In genomic region chr22:35611891-35612576, GRCh38 we compare ENCODE assay signal across 16 cellular contexts. TPM values are rescaled to one million over a fixed set of nuclear protein-coding genes. Genes with fewer than 3 reads are reported as not detected.
DNase-seq lines count a peak whose midpoint lies in the region; ATAC-seq and TF ChIP-seq lines count a peak whose summit lies in the region.
"Had no signal": no experiment of that assay in that cellular context is flagged by ENCODE, and none has a peak within 500 bp of the region (broad histone marks: within the 10 kb centered on the region; RNA-seq: fewer than 3 reads in every experiment).

No MANE protein-coding gene starts in this region.

- 41 to 49% methylated on average over 8 of the region's 8 CpGs for WGBS in sigmoid colon, 2 donors
- WGBS in neuronal stem cell (ENCODE audit: extremely low coverage in 2 of 2, insufficient read length in 2 of 2, insufficient replicate concordance in 1 of 2), 2 donors = no CpG with 5 or more reads among the region's 8 CpGs

- H3K36me3 Mint-ChIP-seq in activated CD4-positive, alpha-beta T cell treated with anti-CD3 and anti-CD28 coated beads for 36 hours (ENCODE audit: low read depth) = no peaks in the 10 kb centered on the region
- H3K36me3 Mint-ChIP-seq in chondrocyte (ENCODE audit: low read depth) = peaks cover 1% of the 10 kb centered on the region

- H3K27me3 ChIP-seq in sigmoid colon (no peaks in the 10 kb centered on the region), neuronal stem cell (ENCODE audit: control insufficient read depth in 3 of 3, insufficient read depth in 3 of 3, low read depth in 1 of 3, low read length in 3 of 3) (peaks cover 0 to 19% (median 0%) of the 10 kb centered on the region in 3 experiments)

- H3K4me3 ChIP-seq in sigmoid colon (no peak overlapping the region), neuronal stem cell (ENCODE audit: low read length in 2 of 2) (no peak overlapping the region)
- H3K4me3 ChIP-seq: esophagus squamous epithelium had no signal

- H2BK5ac ChIP-seq in neuronal stem cell (ENCODE audit: low read length) = no peak overlapping the region

- no peaks in the 10 kb centered on the region for H3K79me1 ChIP-seq in neuronal stem cell (ENCODE audit: low read depth, low read length)

- no peak overlapping the region for H3K23ac ChIP-seq in neuronal stem cell (ENCODE audit: low read depth, low read length, poor library complexity)

- intact Hi-C loops in activated CD4-positive, alpha-beta T cell treated with anti-CD3 and anti-CD28 coated beads for 36 hours (cut with DNase I, micrococcal nuclease) = no loop called here
- intact Hi-C loops in sigmoid colon (cut with DNase I) = no loop called here

- no peak for DNase-seq in activated CD4-positive, alpha-beta T cell treated with anti-CD3 and anti-CD28 coated beads for 36 hours
- no peak for DNase-seq in activated CD4-positive, alpha-beta T cell treated with anti-CD3 and anti-CD28 coated beads for 48 hours
- DNase-seq in NAMALWA (ENCODE audit: low spot score) = peak; percentile 17
- peak; percentile 43 for DNase-seq in amniotic epithelial cell (ENCODE audit: low read depth)
- DNase-seq in sigmoid colon = peak; percentile 84
- DNase-seq in neuronal stem cell (ENCODE audit: low spot score) = no peak
- no peak for DNase-seq in chondrocyte (ENCODE audit: low spot score)
- DNase-seq in NCI-H2029 treated with DMSO at 0.1 percent for 48 hours (lab: John Stamatoyannopoulos, UW) = no peak
- DNase-seq: ACHN; activated naive CD4-positive, alpha-beta T cell treated with anti-CD3 and anti-CD28 coated beads, Interleukin-2, amount 50 U/mL, for 16 hours; esophagus squamous epithelium; IMR-90; mesenchymal stem cell; NCI-H2029; NK-92 treated with Interleukin-12 subunit alpha and Interleukin-12 subunit beta, amount 100 ng/mL, for 24 hours had no signal

- H3K36me3 ChIP-seq in sigmoid colon (no peaks in the 10 kb centered on the region), neuronal stem cell (replicated peaks in 1 of 2; ENCODE audit: control insufficient read depth in 2 of 2, insufficient read depth in 2 of 2, low read length in 2 of 2) (no peaks in the 10 kb centered on the region)
- H3K36me3 ChIP-seq: esophagus squamous epithelium had no signal

- no peak overlapping the region for H3K18ac ChIP-seq in neuronal stem cell (ENCODE audit: low read length)

- no peak overlapping the region for H3K4me2 ChIP-seq in neuronal stem cell (ENCODE audit: insufficient read depth, low read length, poor library complexity, severe bottlenecking)

- no peak overlapping the region for H3K27ac Mint-ChIP-seq in activated CD4-positive, alpha-beta T cell treated with anti-CD3 and anti-CD28 coated beads for 36 hours
- no peak overlapping the region for H3K27ac Mint-ChIP-seq in chondrocyte (ENCODE audit: unreplicated experiment)
- H3K27ac Mint-ChIP-seq: T-helper 1 cell treated with Interleukin-12 subunit alpha and Interleukin-12 subunit beta and Interleukin-4 antibody, amounts not matched to agents 30 μg/mL and 1 μg/mL, for 36 hours had no signal

- no peak overlapping the region for H4K8ac ChIP-seq in neuronal stem cell (ENCODE audit: low read depth, low read length)

- CTCF ChIA-PET in activated CD4-positive, alpha-beta T cell treated with anti-CD3 and anti-CD28 coated beads for 36 hours (lab: Charles Lee) = interaction anchor here (0.7 to 1.2 kb wide), 3 partner anchors 9 to 456 kb away, joined by 3 to 4 read pairs (median 3); no protein-coding TSS in a partner anchor

- POLR2A ChIA-PET in activated CD4-positive, alpha-beta T cell treated with anti-CD3 and anti-CD28 coated beads for 36 hours (lab: Charles Lee) = no interaction called here

- H3K4me1 ChIP-seq in sigmoid colon (peaks cover 0 to 12% (median 4%) of the 10 kb centered on the region in 4 donors), neuronal stem cell (ENCODE audit: control insufficient read depth in 2 of 2, insufficient read depth in 1 of 2, low read depth in 1 of 2, low read length in 2 of 2) (peaks cover 0 to 1% of the 10 kb centered on the region in 2 donors)
- H3K4me1 ChIP-seq: esophagus squamous epithelium had no signal

- no peak overlapping the region for H2BK15ac ChIP-seq in neuronal stem cell (ENCODE audit: low read length)

- H3K9me3 ChIP-seq in sigmoid colon (no peaks in the 10 kb centered on the region), neuronal stem cell (replicated peaks in 1 of 2; ENCODE audit: control insufficient read depth in 2 of 2, insufficient read depth in 1 of 2, low read depth in 1 of 2, low read length in 2 of 2) (no peaks in the 10 kb centered on the region)
- H3K9me3 ChIP-seq: esophagus squamous epithelium had no signal

- TF ChIP-seq EP300 in sigmoid colon (IDR thresholded peaks at IDR 0.05) = peak in 1 of 4 donors; percentile 42

- no peak overlapping the region for H3K4me3 Mint-ChIP-seq in activated CD4-positive, alpha-beta T cell treated with anti-CD3 and anti-CD28 coated beads for 36 hours
- no peak overlapping the region for H3K4me3 Mint-ChIP-seq in chondrocyte (ENCODE audit: unreplicated experiment)
- H3K4me3 Mint-ChIP-seq: T-helper 1 cell treated with Interleukin-12 subunit alpha and Interleukin-12 subunit beta and Interleukin-4 antibody, amounts not matched to agents 30 μg/mL and 1 μg/mL, for 36 hours had no signal

- no peak for TF ChIP-seq POLR2A in sigmoid colon (IDR thresholded peaks at IDR 0.05)

- TF ChIP-seq CTCF in sigmoid colon (IDR thresholded peaks at IDR 0.05) = no peak
- no peak for TF ChIP-seq CTCF in chondrocyte (IDR thresholded peaks at IDR 0.05)

- peaks cover 15% of the 10 kb centered on the region for H3K27me3 Mint-ChIP-seq in activated CD4-positive, alpha-beta T cell treated with anti-CD3 and anti-CD28 coated beads for 36 hours
- H3K27me3 Mint-ChIP-seq in chondrocyte (ENCODE audit: low read depth) = peaks cover 16% of the 10 kb centered on the region

- H3K9ac ChIP-seq in neuronal stem cell (ENCODE audit: low read depth, low read length, poor library complexity) = no peak overlapping the region

- H2AK5ac ChIP-seq in neuronal stem cell (ENCODE audit: low read depth, low read length) = no peak overlapping the region

- H2BK12ac ChIP-seq in neuronal stem cell (ENCODE audit: low read length) = no peak overlapping the region

- H3K14ac ChIP-seq in neuronal stem cell (ENCODE audit: low read length) = no peak overlapping the region

- H3K4me1 Mint-ChIP-seq in activated CD4-positive, alpha-beta T cell treated with anti-CD3 and anti-CD28 coated beads for 36 hours = peaks cover 23% of the 10 kb centered on the region
- no peaks in the 10 kb centered on the region for H3K4me1 Mint-ChIP-seq in chondrocyte (ENCODE audit: low read depth)

- no peak overlapping the region for H2BK120ac ChIP-seq in neuronal stem cell (ENCODE audit: low read depth, low read length)

- peak; percentile 39 for ATAC-seq in activated CD4-positive, alpha-beta T cell treated with anti-CD3 and anti-CD28 coated beads for 36 hours

- no peak overlapping the region for H2AFZ ChIP-seq in neuronal stem cell (ENCODE audit: low read length)

- H3K9me3 Mint-ChIP-seq in activated CD4-positive, alpha-beta T cell treated with anti-CD3 and anti-CD28 coated beads for 36 hours (ENCODE audit: low read depth) = no peaks in the 10 kb centered on the region
- no peaks in the 10 kb centered on the region for H3K9me3 Mint-ChIP-seq in chondrocyte (ENCODE audit: low read depth)
- H3K9me3 Mint-ChIP-seq: T-helper 1 cell treated with Interleukin-12 subunit alpha and Interleukin-12 subunit beta and Interleukin-4 antibody, amounts not matched to agents 30 μg/mL and 1 μg/mL, for 36 hours had no signal

- no peak overlapping the region for H4K91ac ChIP-seq in neuronal stem cell (ENCODE audit: low read depth, low read length, poor library complexity)

- H3K27ac ChIP-seq in sigmoid colon = peak overlapping the region in 1 of 4 donors; percentile 15
- H3K27ac ChIP-seq in neuronal stem cell (replicated peaks; ENCODE audit: low read length) = no peak overlapping the region
- H3K27ac ChIP-seq: esophagus squamous epithelium had no signal

- no peak overlapping the region for H3K4ac ChIP-seq in neuronal stem cell (ENCODE audit: low read length)

RNA-seq across cellular contexts. Expression of gene MB, which starts 5.1 kb away (rescaled TPM):
- not detected for total RNA-seq in activated CD4-positive, alpha-beta T cell treated with anti-CD3 and anti-CD28 coated beads for 36 hours
- total RNA-seq in sigmoid colon = 10 to 100 TPM in 1 of 4 donors, 1 to 10 TPM in 1, under 1 TPM in 1, not detected in 1; 0.68 to 12.8 (median 1.9) TPM
- polyA plus RNA-seq in sigmoid colon = 10 to 100 TPM in 2 of 3 donors, 1 to 10 TPM in 1; 7.9 to 84.7 (median 59.4) TPM
- polyA plus RNA-seq in neuronal stem cell (2013, experiment 1 of 2) = 0.26 TPM
- polyA plus RNA-seq in neuronal stem cell (2013, experiment 2 of 2) = 0.19 TPM
- total RNA-seq in chondrocyte = not detected in 3 replicates
- total RNA-seq: IMR-90 had no signal
- polyA plus RNA-seq: IMR-90 had no signal

RNA-seq across cellular contexts. Expression of gene APOL6, which starts 36.2 kb away (rescaled TPM):
- total RNA-seq in activated CD4-positive, alpha-beta T cell treated with anti-CD3 and anti-CD28 coated beads for 36 hours = 10 to 100 TPM; 34.3 to 35.5 TPM
- total RNA-seq in sigmoid colon (10 to 100 TPM; 15.8 to 28.2 (median 17.0) TPM), chondrocyte (2.1 to 4.6 TPM (median 4.6 TPM) in 3 replicates)
- polyA plus RNA-seq in sigmoid colon = 10 to 100 TPM in 1 of 3 donors, 1 to 10 TPM in 2; 4.2 to 24.3 (median 7.9) TPM
- 0.01 TPM for polyA plus RNA-seq in neuronal stem cell (2013, experiment 1 of 2)
- 0.01 TPM for polyA plus RNA-seq in neuronal stem cell (2013, experiment 2 of 2)

Comparison
In these comparisons a context has a peak if more than half of its experiments do, and no peak if none do; other contexts are left out.
1. DNase-seq: peak in NAMALWA (single experiment), amniotic epithelial cell (single experiment) and sigmoid colon (single experiment); none in activated CD4-positive, alpha-beta T cell treated with anti-CD3 and anti-CD28 coated beads for 36 hours (single experiment), activated CD4-positive, alpha-beta T cell treated with anti-CD3 and anti-CD28 coated beads for 48 hours (single experiment), neuronal stem cell (single experiment), chondrocyte (single experiment) and NCI-H2029 treated with DMSO at 0.1 percent for 48 hours (single experiment).